In the genomic region with DNA sequence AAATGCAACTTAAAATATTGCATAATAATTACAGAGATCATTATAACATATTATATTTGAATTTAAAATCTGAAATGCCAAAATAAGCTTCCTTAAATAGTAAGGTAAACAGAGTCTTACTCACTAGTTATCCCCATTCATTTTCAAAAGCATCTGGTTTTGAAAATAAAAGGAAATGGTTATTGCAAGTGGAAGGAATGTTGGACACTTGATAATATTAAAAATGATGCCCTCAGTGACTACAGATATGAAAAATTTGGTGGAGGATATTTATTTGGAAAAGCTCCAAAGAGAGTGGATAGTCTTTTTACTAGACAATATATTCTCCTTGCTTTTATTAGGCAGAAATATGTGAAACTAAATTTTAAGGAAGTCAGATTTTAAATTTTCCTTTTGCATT, we compare ENCODE assay signal across 10 cellular contexts. TPM values are rescaled to one million over a fixed set of nuclear protein-coding genes. Genes with fewer than 3 reads are reported as not detected.
"Had no signal": no experiment of that assay in that cellular context is flagged by ENCODE, and none has a peak within 500 bp of the region (broad histone marks: within the 10 kb centered on the region; RNA-seq: fewer than 3 reads in every experiment).

No MANE protein-coding gene starts in this region.

- H3K9ac ChIP-seq: GM23248 had no signal

- H3K4me1 ChIP-seq: HAP-1 had no signal

- ATAC-seq: HCT116, K562 had no signal

- H3K9me3 ChIP-seq: HAP-1 had no signal

- H3K36me3 ChIP-seq: HAP-1 had no signal

- H3K27ac ChIP-seq: GM23248 had no signal

- H3K4me3 ChIP-seq: GM23248, HAP-1, K562 had no signal

- H2AFZ ChIP-seq: GM23248 had no signal

- DNase-seq: GM23248, GOT3, H7, HFFc6, IMR-90 had no signal

RNA-seq across cellular contexts. Expression of gene CDH19, which starts 39.7 kb away (rescaled TPM):
- total RNA-seq: GM23248, H4, H7, HFFc6, HT-29, IMR-90, K562 had no signal
- polyA plus RNA-seq: GM23248, IMR-90, K562 had no signal
